25 cellular contexts compared by ENCODE assay signal in genomic region chr14:28323951-28324741, GRCh38.
"Had no signal": no experiment of that assay in that cellular context is flagged by ENCODE, and none has a peak within 500 bp of the region (broad histone marks: within the 10 kb centered on the region; RNA-seq: fewer than 3 reads in every experiment).

No MANE protein-coding gene starts in this region.

- H3K36me3 ChIP-seq: gastrocnemius medialis, heart left ventricle, left lung, suprapubic skin, thyroid gland, vagina had no signal

- H3K27me3 Mint-ChIP-seq: effector memory CD8-positive, alpha-beta T cell; progenitor cell of endocrine pancreas; stimulated activated naive CD8-positive, alpha-beta T cell treated with anti-CD3 and anti-CD28 coated beads, Interleukin-15, amount 100 ng/mL, for 72 hours had no signal

- H3K9me3 ChIP-seq: gastrocnemius medialis, heart left ventricle, left lung, suprapubic skin, thyroid gland, vagina had no signal

- H3K79me2 ChIP-seq: hepatocyte, parathyroid adenoma had no signal

- H3K9ac ChIP-seq: parathyroid adenoma had no signal

- H3K4me3 ChIP-seq: gastrocnemius medialis, heart left ventricle, hepatocyte, left lung, smooth muscle cell, suprapubic skin, thyroid gland, vagina had no signal

- H3K4me2 ChIP-seq: hepatocyte, smooth muscle cell had no signal

- ATAC-seq: effector memory CD8-positive, alpha-beta T cell; gastrocnemius medialis; heart left ventricle; left cardiac atrium; left lung; natural killer cell; sciatic nerve; stimulated activated naive CD8-positive, alpha-beta T cell treated with anti-CD3 and anti-CD28 coated beads, Interleukin-15, amount 100 ng/mL, for 72 hours had no signal

- FAIRE-seq: endometrium, kidney had no signal

- H3K4me1 Mint-ChIP-seq: natural killer cell; neural crest cell; stimulated activated naive CD8-positive, alpha-beta T cell treated with anti-CD3 and anti-CD28 coated beads, Interleukin-15, amount 100 ng/mL, for 72 hours had no signal

- H2AFZ ChIP-seq: hepatocyte, parathyroid adenoma had no signal

- H3K27ac Mint-ChIP-seq: effector memory CD8-positive, alpha-beta T cell; natural killer cell; progenitor cell of endocrine pancreas had no signal

- H3K9me3 Mint-ChIP-seq: neural crest cell had no signal

- H3K27ac ChIP-seq: gastrocnemius medialis, heart left ventricle, hepatocyte, left lung, parathyroid adenoma, suprapubic skin, thyroid gland, vagina had no signal

- H3K27me3 ChIP-seq: gastrocnemius medialis, heart left ventricle, hepatocyte, left lung, suprapubic skin, thyroid gland, vagina had no signal

- H3K4me3 Mint-ChIP-seq: effector memory CD8-positive, alpha-beta T cell; natural killer cell; neural crest cell; stimulated activated naive CD8-positive, alpha-beta T cell treated with anti-CD3 and anti-CD28 coated beads, Interleukin-15, amount 100 ng/mL, for 72 hours had no signal

- DNase-seq: cortex of kidney; effector memory CD8-positive, alpha-beta T cell; gastrocnemius medialis; heart left ventricle; kidney; left cardiac atrium; left lung; natural killer cell; stimulated activated CD4-positive, alpha-beta T cell treated with anti-CD3 and anti-CD28 coated beads, Interleukin-12 subunit alpha, Interleukin-12 subunit beta, amount 100 ng/mL, for 4 hours; stimulated activated CD4-positive, alpha-beta T cell treated with anti-CD3 and anti-CD28 coated beads, Interleukin-1b, Interleukin-23, amount 100 ng/mL, for 48 hours; stimulated activated CD4-positive, alpha-beta T cell treated with anti-CD3 and anti-CD28 coated beads, Interleukin-4, amount 100 ng/mL, for 1 hour; stimulated activated CD8-positive, alpha-beta memory T cell treated with anti-CD3 and anti-CD28 coated beads, Interleukin-4, amount 100 ng/mL, for 48 hours; stimulated activated naive CD4-positive, alpha-beta T cell; stimulated activated naive CD8-positive, alpha-beta T cell treated with anti-CD3 and anti-CD28 coated beads, Interleukin-15, amount 100 ng/mL, for 72 hours; thyroid gland; trophoblast cell had no signal

- H3K4me1 ChIP-seq: gastrocnemius medialis, heart left ventricle, left lung, parathyroid adenoma, suprapubic skin, thyroid gland, vagina had no signal
